In genomic region chr2:65130440-65131175, GRCh38 we compare ENCODE assay signal across 1 cellular context.
TF ChIP-seq lines count a peak whose summit lies in the region.

No MANE protein-coding gene starts in this region.

TF ChIP-seq in HepG2, 621 proteins besides CTCF, POLR2A, EP300 and RAD21 (continued from another document):
- TF ChIP-seq ZNF503 (CRISPR knock-in tag; IDR thresholded peaks at IDR 0.05): peak; percentile 43; the same call in 1 of the 2 replicates
